Comparison of ENCODE assay signal across 21 cellular contexts in genomic region chr17:30590086-30590485, GRCh38.
"Had no signal": no experiment of that assay in that cellular context is flagged by ENCODE, and none has a peak within 500 bp of the region (broad histone marks: within the 10 kb centered on the region; RNA-seq: fewer than 3 reads in every experiment).

No MANE protein-coding gene starts in this region.

- H3K4me1 ChIP-seq: colonic mucosa, gastroesophageal sphincter, left ventricle myocardium inferior, right atrium auricular region, tibial nerve, vagina had no signal

- DNase-seq: activated CD4-positive, alpha-beta memory T cell treated with anti-CD3 and anti-CD28 coated beads for 36 hours; activated gamma-delta T cell treated with Interleukin-2 at 50 U/mL for 16 hours; activated naive CD8-positive, alpha-beta T cell treated with anti-CD3 and anti-CD28 coated beads for 36 hours; activated T-cell treated with anti-CD3 and anti-CD28 coated beads, Interleukin-2, amount 50 U/mL, for 48 hours; anterior cingulate cortex; colonic mucosa; effector CD8-positive, alpha-beta T cell; kidney; left ventricle myocardium inferior; mesendoderm; posterior cingulate gyrus; stimulated activated CD4-positive, alpha-beta T cell treated with anti-CD3 and anti-CD28 coated beads, Interleukin-1b, Interleukin-23, amount 100 ng/mL, for 48 hours; stimulated activated naive B cell treated with anti-CD40 and anti-IgM and Interleukin-4, amounts not matched to agents 10 μg/mL and 1 μg/mL and 100 μg/mL, for 72 hours; T-helper 2 cell had no signal

- H3K27me3 ChIP-seq: colonic mucosa, gastroesophageal sphincter, right atrium auricular region, tibial nerve, vagina had no signal

- H3K27ac ChIP-seq: colonic mucosa, epithelial cell of prostate, gastroesophageal sphincter, left ventricle myocardium inferior, right atrium auricular region, tibial nerve, vagina had no signal

- H3K4me3 ChIP-seq: colonic mucosa, gastroesophageal sphincter, left ventricle myocardium inferior, right atrium auricular region, tibial nerve, vagina had no signal

- H3K9me3 ChIP-seq: colonic mucosa, vagina had no signal

- H3K36me3 ChIP-seq: colonic mucosa, gastroesophageal sphincter, left ventricle myocardium inferior, right atrium auricular region, tibial nerve, vagina had no signal

- FAIRE-seq: bronchial epithelial cell, kidney had no signal

- ATAC-seq: activated CD4-positive, CD25-positive, alpha-beta regulatory T cell treated with anti-CD3 and anti-CD28 coated beads, Interleukin-2, amount 50 U/mL, for 24 hours; gastroesophageal sphincter; stimulated activated naive B cell treated with anti-CD40 and anti-IgM and Interleukin-4, amounts not matched to agents 10 μg/mL and 1 μg/mL and 100 μg/mL, for 72 hours had no signal
